15 cellular contexts compared by ENCODE assay signal in genomic region chr18:63205791-63206252, GRCh38.
A peak's percentile ranks its signal among the peaks of the same experiment; 100 is the strongest.
DNase-seq lines count a peak whose midpoint lies in the region; FAIRE-seq and TF ChIP-seq lines count a peak whose summit lies in the region.
"Had no signal": no experiment of that assay in that cellular context is flagged by ENCODE, and none has a peak within 500 bp of the region (broad histone marks: within the 10 kb centered on the region; RNA-seq: fewer than 3 reads in every experiment).

No MANE protein-coding gene starts in this region.

- H3K9me3 Mint-ChIP-seq in T-helper 2 cell treated with Interferon-gamma antibody and Interleukin-4, amounts not matched to agents 5 μg/mL and 100 μg/mL, for 36 hours, result no peaks in the 10 kb centered on the region
- no peaks in the 10 kb centered on the region for H3K9me3 Mint-ChIP-seq in immature natural killer cell
- H3K9me3 Mint-ChIP-seq: brain, endodermal cell, neural crest cell had no signal

- no peak overlapping the region for H3K9ac ChIP-seq in kidney (ENCODE audit: low read length in 2 of 2)

- H3K27ac ChIP-seq in kidney (ENCODE audit: low read depth in 2 of 2, low read length in 2 of 2), result no peak overlapping the region

- H3K27me3 Mint-ChIP-seq in T-helper 2 cell treated with Interferon-gamma antibody and Interleukin-4, amounts not matched to agents 5 μg/mL and 100 μg/mL, for 36 hours (ENCODE audit: low read depth), result no peaks in the 10 kb centered on the region
- H3K27me3 Mint-ChIP-seq in immature natural killer cell (ENCODE audit: low read depth in 3 of 3), result no peaks in the 10 kb centered on the region
- H3K27me3 Mint-ChIP-seq: brain had no signal

- no peaks in the 10 kb centered on the region for H3K9me3 ChIP-seq in kidney (ENCODE audit: control insufficient read depth in 1 of 2, low read length in 2 of 2)
- H3K9me3 ChIP-seq: Caco-2 had no signal

- peak overlapping the region; percentile 88 for H3K27ac Mint-ChIP-seq in T-helper 2 cell treated with Interferon-gamma antibody and Interleukin-4, amounts not matched to agents 5 μg/mL and 100 μg/mL, for 36 hours
- H3K27ac Mint-ChIP-seq in immature natural killer cell, result peak overlapping the region; percentile 65 to 91 (median 84)
- H3K27ac Mint-ChIP-seq: endodermal cell had no signal

- H3K36me3 Mint-ChIP-seq in T-helper 2 cell treated with Interferon-gamma antibody and Interleukin-4, amounts not matched to agents 5 μg/mL and 100 μg/mL, for 36 hours (ENCODE audit: low read depth), result peaks cover 56% of the 10 kb centered on the region
- H3K36me3 Mint-ChIP-seq in immature natural killer cell, result peaks cover 0 to 7% (median 0%) of the 10 kb centered on the region in 3 donors
- H3K36me3 Mint-ChIP-seq: brain had no signal

- in situ Hi-C loops in GM18951 (cut with MboI; ENCODE audit: low sequenced_read_pairs, unreplicated experiment), result no loop called here

- H3K4me3 ChIP-seq in kidney (ENCODE audit: low read length in 2 of 2), result no peak overlapping the region

- DNase-seq in DMS79 treated with DMSO at 0.1 percent for 48 hours (lab: John Stamatoyannopoulos, UW) (peak; percentile 58), immature natural killer cell (no peak), HK-2 (ENCODE audit: unreplicated experiment) (no peak), kidney (no peak), HTR-8/SVneo (ENCODE audit: insufficient read length, low spot score) (no peak)
- no peak for DNase-seq in T-helper 2 cell treated with Interferon-gamma antibody and Interleukin-4, amounts not matched to agents 5 μg/mL and 100 μg/mL, for 36 hours (ENCODE audit: low spot score)
- DNase-seq: activated CD8-positive, alpha-beta memory T cell treated with anti-CD3 and anti-CD28 coated beads, Interleukin-2, amount 50 U/mL, for 4 hours; Caco-2; endodermal cell; IMR-90; NCI-H1694 treated with DMSO at 0.1 percent for 48 hours; trophoblast cell had no signal

- H3K4me1 ChIP-seq in kidney (ENCODE audit: control insufficient read depth in 1 of 2, insufficient read depth in 1 of 2, low read depth in 1 of 2, low read length in 2 of 2), result no peaks in the 10 kb centered on the region
- H3K4me1 ChIP-seq: Caco-2 had no signal

- intact Hi-C loops in kidney (cut with DNase I), result no loop called here

- FAIRE-seq in kidney (lab: Jason Lieb, UNC), result no peak
- no peak for FAIRE-seq in HTR-8/SVneo (lab: Jason Lieb, UNC)

- peak overlapping the region; percentile 85 for H3K4me3 Mint-ChIP-seq in T-helper 2 cell treated with Interferon-gamma antibody and Interleukin-4, amounts not matched to agents 5 μg/mL and 100 μg/mL, for 36 hours
- H3K4me3 Mint-ChIP-seq in immature natural killer cell, result peak overlapping the region; percentile 61 to 84 (median 75)
- H3K4me3 Mint-ChIP-seq: brain, endodermal cell, neural crest cell had no signal

- TF ChIP-seq CTCF in kidney (IDR thresholded peaks at IDR 0.05; ENCODE audit: borderline replicate concordance, extremely low read depth, insufficient read depth), result no peak

- no peaks in the 10 kb centered on the region for H3K36me3 ChIP-seq in kidney (ENCODE audit: control insufficient read depth in 1 of 2, insufficient read depth in 2 of 2, low read length in 2 of 2)

- peaks cover 78% of the 10 kb centered on the region for H3K4me1 Mint-ChIP-seq in T-helper 2 cell treated with Interferon-gamma antibody and Interleukin-4, amounts not matched to agents 5 μg/mL and 100 μg/mL, for 36 hours (ENCODE audit: low read depth)
- peaks cover 79 to 88% of the 10 kb centered on the region in 2 donors for H3K4me1 Mint-ChIP-seq in immature natural killer cell
- H3K4me1 Mint-ChIP-seq: endodermal cell had no signal

- peak; percentile 19 for TF ChIP-seq POLR2A in GM18951 (IDR thresholded peaks at IDR 0.05; ENCODE audit: extremely low read depth, insufficient read depth, insufficient read length)
